9 cellular contexts compared by ENCODE assay signal in genomic region chr3:197154-197855, GRCh38. TPM values are rescaled to one million over a fixed set of nuclear protein-coding genes. Genes with fewer than 3 reads are reported as not detected.
DNase-seq lines count a peak whose midpoint lies in the region; ATAC-seq and TF ChIP-seq lines count a peak whose summit lies in the region.
"Had no signal": no experiment of that assay in that cellular context is flagged by ENCODE, and none has a peak within 500 bp of the region (broad histone marks: within the 10 kb centered on the region; RNA-seq: fewer than 3 reads in every experiment).

No MANE protein-coding gene starts in this region.

- CTCF ChIA-PET in CD8-positive, alpha-beta memory T cell (lab: Charles Lee) = no interaction called here

- no peak for TF ChIP-seq CTCF in tibial artery (IDR thresholded peaks at IDR 0.05)

- TF ChIP-seq POLR2A in erythroblast (IDR thresholded peaks at IDR 0.05; ENCODE audit: low read length) = no peak

- H3K4me3 ChIP-seq in tibial artery = peak overlapping the region; percentile 32 to 48
- no peak overlapping the region for H3K4me3 ChIP-seq in CD8-positive, alpha-beta memory T cell (ENCODE audit: low read length)

- peaks cover 3% of the 10 kb centered on the region for H3K36me3 Mint-ChIP-seq in activated naive CD8-positive, alpha-beta T cell treated with anti-CD3 and anti-CD28 coated beads, Interleukin-2, amount 50 U/mL, for 24 hours (ENCODE audit: low read depth)
- peaks cover 0 to 2% (median 0%) of the 10 kb centered on the region in 3 donors for H3K36me3 Mint-ChIP-seq in CD8-positive, alpha-beta memory T cell

- H3K9me3 Mint-ChIP-seq in activated naive CD8-positive, alpha-beta T cell treated with anti-CD3 and anti-CD28 coated beads, Interleukin-2, amount 50 U/mL, for 24 hours = peaks cover 3% of the 10 kb centered on the region
- H3K9me3 Mint-ChIP-seq in CD8-positive, alpha-beta memory T cell = peaks cover 0 to 9% (median 5%) of the 10 kb centered on the region in 5 donors

- peak; percentile 28 for ATAC-seq in activated naive CD8-positive, alpha-beta T cell treated with anti-CD3 and anti-CD28 coated beads, Interleukin-2, amount 50 U/mL, for 24 hours

- intact Hi-C loops in tibial artery (cut with DNase I; ENCODE audit: low total_unique reads) = no loop called here

- H3K4me1 ChIP-seq in tibial artery = peaks cover 0 to 24% (median 20%) of the 10 kb centered on the region in 4 donors
- H3K4me1 ChIP-seq in CD8-positive, alpha-beta memory T cell (ENCODE audit: insufficient read depth, low read length) = no peaks in the 10 kb centered on the region

- H3K4me1 Mint-ChIP-seq in activated naive CD8-positive, alpha-beta T cell treated with anti-CD3 and anti-CD28 coated beads, Interleukin-2, amount 50 U/mL, for 24 hours = peaks cover 3% of the 10 kb centered on the region
- peaks cover 0 to 3% (median 3%) of the 10 kb centered on the region in 3 donors for H3K4me1 Mint-ChIP-seq in CD8-positive, alpha-beta memory T cell

- H3K27ac ChIP-seq in layer of hippocampus (ENCODE audit: low read depth, low read length) (peak overlapping the region; percentile 81), tibial artery (no peak overlapping the region)
- H3K27ac ChIP-seq in CD8-positive, alpha-beta memory T cell (ENCODE audit: low read depth, low read length) = no peak overlapping the region

- POLR2A ChIA-PET in CD8-positive, alpha-beta memory T cell (lab: Charles Lee) = no interaction called here

- H3K27me3 ChIP-seq in layer of hippocampus (ENCODE audit: control insufficient read depth, insufficient read depth, low read length) = peaks cover 5% of the 10 kb centered on the region
- H3K27me3 ChIP-seq in tibial artery = peaks cover 0 to 37% of the 10 kb centered on the region in 2 donors
- H3K27me3 ChIP-seq in CD8-positive, alpha-beta memory T cell (ENCODE audit: insufficient read depth, low read length, poor library complexity, severe bottlenecking) = no peaks in the 10 kb centered on the region

- H3K4me3 Mint-ChIP-seq in activated naive CD8-positive, alpha-beta T cell treated with anti-CD3 and anti-CD28 coated beads, Interleukin-2, amount 50 U/mL, for 24 hours = no peak overlapping the region
- no peak overlapping the region for H3K4me3 Mint-ChIP-seq in CD8-positive, alpha-beta memory T cell
- H3K4me3 Mint-ChIP-seq: T-helper 1 cell treated with Interleukin-12 subunit alpha and Interleukin-12 subunit beta and Interleukin-4 antibody, amounts not matched to agents 30 μg/mL and 1 μg/mL, for 36 hours had no signal

- no peaks in the 10 kb centered on the region for H3K36me3 ChIP-seq in tibial artery
- H3K36me3 ChIP-seq in CD8-positive, alpha-beta memory T cell (ENCODE audit: insufficient read depth, low read length) = no peaks in the 10 kb centered on the region

- H3K27me3 Mint-ChIP-seq in activated naive CD8-positive, alpha-beta T cell treated with anti-CD3 and anti-CD28 coated beads, Interleukin-2, amount 50 U/mL, for 24 hours = peaks cover 36% of the 10 kb centered on the region
- H3K27me3 Mint-ChIP-seq in CD8-positive, alpha-beta memory T cell = peaks cover 7 to 25% of the 10 kb centered on the region in 2 donors

- no peaks in the 10 kb centered on the region for H3K9me3 ChIP-seq in tibial artery
- H3K9me3 ChIP-seq in CD8-positive, alpha-beta memory T cell (ENCODE audit: low read length) = no peaks in the 10 kb centered on the region

- no peak overlapping the region for H3K27ac Mint-ChIP-seq in activated naive CD8-positive, alpha-beta T cell treated with anti-CD3 and anti-CD28 coated beads, Interleukin-2, amount 50 U/mL, for 24 hours
- no peak overlapping the region for H3K27ac Mint-ChIP-seq in CD8-positive, alpha-beta memory T cell
- H3K27ac Mint-ChIP-seq: T-helper 1 cell treated with Interleukin-12 subunit alpha and Interleukin-12 subunit beta and Interleukin-4 antibody, amounts not matched to agents 30 μg/mL and 1 μg/mL, for 36 hours had no signal

- peak; percentile 47 for DNase-seq in NCI-H345 (lab: John Stamatoyannopoulos, UW)
- DNase-seq in NCI-H345 treated with DMSO at 0.1 percent for 48 hours (lab: John Stamatoyannopoulos, UW; ENCODE audit: unreplicated experiment) = no peak
- peak; percentile 1 for DNase-seq in activated naive CD8-positive, alpha-beta T cell treated with anti-CD3 and anti-CD28 coated beads, Interleukin-2, amount 50 U/mL, for 24 hours
- no peak for DNase-seq in tibial artery
- DNase-seq in hepatic stellate cell (ENCODE audit: low spot score) = no peak
- DNase-seq in CD8-positive, alpha-beta memory T cell = no peak
- DNase-seq in erythroblast (lab: John Stamatoyannopoulos, UW) = no peak

RNA-seq across cellular contexts. Expression of gene CHL1, which starts 0.7 kb away (rescaled TPM):
- total RNA-seq in CD8-positive, alpha-beta memory T cell = not detected
- polyA plus RNA-seq in CD8-positive, alpha-beta memory T cell = not detected

Comparison
In these comparisons a context has a peak if more than half of its experiments do, and no peak if none do; other contexts are left out.
1. DNase-seq: peak in NCI-H345 (single experiment) and activated naive CD8-positive, alpha-beta T cell treated with anti-CD3 and anti-CD28 coated beads, Interleukin-2, amount 50 U/mL, for 24 hours (single experiment); none in NCI-H345 treated with DMSO at 0.1 percent for 48 hours (single experiment), tibial artery (0 of 2), hepatic stellate cell (single experiment), CD8-positive, alpha-beta memory T cell (0 of 5) and erythroblast (0 of 2).